ENCODE assay signal across 8 cellular contexts in the genomic region with DNA sequence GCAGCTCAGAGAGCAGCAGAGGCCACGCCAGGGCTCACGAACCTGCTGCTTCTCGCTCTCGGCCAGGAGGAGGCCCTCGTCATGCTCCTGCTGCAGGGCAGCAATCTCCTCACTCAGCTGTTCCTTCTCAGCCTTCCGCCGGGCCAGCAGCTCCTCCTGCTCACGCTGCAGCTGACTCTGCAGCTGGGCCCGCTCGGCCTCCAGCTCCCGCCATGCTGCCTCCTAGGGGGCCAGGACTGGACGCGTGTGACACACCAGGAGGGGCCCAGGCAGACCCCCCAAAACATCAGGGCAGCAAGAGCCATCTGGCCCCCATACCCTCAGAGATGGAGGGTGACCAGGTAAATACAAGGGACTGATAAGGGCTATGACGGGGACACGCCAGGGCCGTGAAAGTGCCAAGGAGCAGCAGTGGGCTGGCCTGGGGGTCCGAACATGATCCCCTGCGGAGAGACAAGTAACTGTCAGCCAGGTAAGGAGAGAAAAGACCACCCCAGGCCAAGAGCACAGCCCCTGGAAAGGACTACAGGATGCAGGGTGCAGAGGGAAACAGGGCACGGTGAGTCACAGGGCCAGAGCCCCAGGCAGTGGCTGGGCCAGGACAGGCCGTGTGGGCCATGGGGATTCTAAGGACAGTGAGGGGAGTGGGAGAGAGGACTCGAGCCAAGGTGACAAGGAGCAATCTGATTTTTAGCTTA. TPM values are rescaled to one million over a fixed set of nuclear protein-coding genes. Genes with fewer than 3 reads are reported as not detected.
DNase-seq lines count a peak whose midpoint lies in the region; ATAC-seq and TF ChIP-seq lines count a peak whose summit lies in the region.
"Not testable (repeated sequence)": the region's sequence is repeated elsewhere in the genome, so short reads cannot be mapped to it uniquely, and the experiment has no call there.

No MANE protein-coding gene starts in this region.

- not testable (repeated sequence) for H2BK15ac ChIP-seq in mesendoderm (replicated peaks; ENCODE audit: low read depth)

- H3K36me3 Mint-ChIP-seq in activated T-cell treated with anti-CD3 and anti-CD28 coated beads, Interleukin-2, amount 50 U/mL, for 24 hours (ENCODE audit: low read depth): not testable (repeated sequence)

- POLR2A ChIA-PET in SK-N-SH (lab: Yijun Ruan, JAX): interaction anchor here (1.4 to 1.5 kb wide), 2 partner anchors 25 to 285 kb away, joined by 4 to 8 read pairs; no protein-coding TSS in a partner anchor

- H3F3A ChIP-seq in SK-N-SH (replicated peaks; ENCODE audit: insufficient read depth): peaks cover 14% of the 10 kb centered on the region

- not testable (repeated sequence) for TF ChIP-seq RAD21 in SK-N-SH (IDR thresholded peaks at IDR 0.05; ENCODE audit: low read length)

- not testable (repeated sequence) for H3K9me3 Mint-ChIP-seq in activated T-cell treated with anti-CD3 and anti-CD28 coated beads, Interleukin-2, amount 50 U/mL, for 24 hours

- H2AK5ac ChIP-seq in mesendoderm (ENCODE audit: low read length): peak overlapping the region; percentile 14

- not testable (repeated sequence) for H4K5ac ChIP-seq in mesendoderm (ENCODE audit: low read length)

- not testable (repeated sequence) for H4K8ac ChIP-seq in mesendoderm (ENCODE audit: low read depth, low read length)

- H2BK120ac ChIP-seq in mesendoderm (ENCODE audit: low read depth, low read length): not testable (repeated sequence)

- TF ChIP-seq CTCF in GM13976 (IDR thresholded peaks at IDR 0.05; ENCODE audit: borderline replicate concordance, control extremely low read depth, extremely low read depth, insufficient read depth, missing control alignments); SK-N-SH (IDR thresholded peaks at IDR 0.05); upper lobe of left lung (IDR thresholded peaks at IDR 0.05): not testable (repeated sequence)

- peaks cover 10 to 40% of the 10 kb centered on the region in 2 experiments for H3K36me3 ChIP-seq in SK-N-SH (replicated peaks in 1 of 2; ENCODE audit: control insufficient read depth in 1 of 2, insufficient read depth in 2 of 2, low read length in 1 of 2)
- not testable (repeated sequence) for H3K36me3 ChIP-seq in mesendoderm (ENCODE audit: control insufficient read depth, insufficient read depth, low read length)
- peaks cover 7 to 56% (median 29%) of the 10 kb centered on the region in 4 donors for H3K36me3 ChIP-seq in upper lobe of left lung

- 92% methylated on average over 21 of the region's 21 CpGs for WGBS in SK-N-SH (ENCODE audit: low lambda C conversion rate)
- WGBS in mesendoderm (ENCODE audit: extremely low coverage, insufficient coverage, low lambda C conversion rate): no CpG with 5 or more reads among the region's 21 CpGs
- WGBS in upper lobe of left lung, 2 donors: 91 to 93% methylated on average over 21 of the region's 21 CpGs

- not testable (repeated sequence) for H3K23ac ChIP-seq in mesendoderm (ENCODE audit: low read length)

- not testable (repeated sequence) for H3K27me3 Mint-ChIP-seq in activated T-cell treated with anti-CD3 and anti-CD28 coated beads, Interleukin-2, amount 50 U/mL, for 24 hours

- H3K79me1 ChIP-seq in mesendoderm (ENCODE audit: low read length): not testable (repeated sequence)

- not testable (repeated sequence) for H3K9me3 ChIP-seq in SK-N-SH, upper lobe of left lung

- H3K4ac ChIP-seq in mesendoderm (ENCODE audit: low read depth, low read length): not testable (repeated sequence)

- H3K79me2 ChIP-seq in SK-N-SH (ENCODE audit: insufficient read depth); mesendoderm (ENCODE audit: control insufficient read depth, insufficient read depth, low read length): not testable (repeated sequence)

- not testable (repeated sequence) for H3K27ac Mint-ChIP-seq in activated T-cell treated with anti-CD3 and anti-CD28 coated beads, Interleukin-2, amount 50 U/mL, for 24 hours

- not testable (repeated sequence) for H3K27me3 ChIP-seq in SK-N-SH (ENCODE audit: insufficient read depth); mesendoderm (ENCODE audit: insufficient read depth, low read length, poor library complexity); upper lobe of left lung

- H3K27ac ChIP-seq in SK-N-SH (ENCODE audit: low read depth in 2 of 2, low read length in 1 of 2); mesendoderm (ENCODE audit: low read depth, low read length); upper lobe of left lung: not testable (repeated sequence)

- H3K56ac ChIP-seq in mesendoderm (ENCODE audit: low read length): peak overlapping the region; percentile 31

- in situ Hi-C loops in GM13976 (cut with MboI; ENCODE audit: low sequenced_read_pairs, unreplicated experiment): loop anchor here (5.0 kb wide), 1 partner anchor 322 kb away; no protein-coding TSS in a partner anchor

- H2BK5ac ChIP-seq in mesendoderm (ENCODE audit: low read length): not testable (repeated sequence)

- not testable (repeated sequence) for H3K4me2 ChIP-seq in SK-N-SH; mesendoderm (ENCODE audit: low read length)

- peak; percentile 56 for DNase-seq in GM13976 (ENCODE audit: low spot score)
- DNase-seq in SK-N-SH: peak; percentile 48
- peak; percentile 36 for DNase-seq in activated T-cell treated with anti-CD3 and anti-CD28 coated beads, Interleukin-2, amount 50 U/mL, for 24 hours
- DNase-seq in cerebellar cortex (ENCODE audit: low spot score): peak; percentile 63
- peak; percentile 76 for DNase-seq in cardiac septum (ENCODE audit: low spot score)
- DNase-seq in mesendoderm: peak; percentile 72
- peak in 6 of 10 donors; percentile 1 to 90 (median 45) for DNase-seq in posterior cingulate gyrus
- DNase-seq in upper lobe of left lung: peak; percentile 24 to 81

- not testable (repeated sequence) for H3K9ac ChIP-seq in SK-N-SH; mesendoderm (ENCODE audit: low read length)

- not testable (repeated sequence) for TF ChIP-seq EP300 in SK-N-SH (IDR thresholded peaks at IDR 0.05; ENCODE audit: borderline replicate concordance in 1 of 2, low read depth in 1 of 2, low read length in 1 of 2); upper lobe of left lung (IDR thresholded peaks at IDR 0.05)

- H2AFZ ChIP-seq in SK-N-SH (ENCODE audit: low read depth): not testable (repeated sequence)

- not testable (repeated sequence) for TF ChIP-seq POLR2A in upper lobe of left lung (IDR thresholded peaks at IDR 0.05)

- H3K4me1 ChIP-seq in SK-N-SH (ENCODE audit: control insufficient read depth in 1 of 2, insufficient read depth in 2 of 2, low read depth in 1 of 2, low read length in 1 of 2); mesendoderm (ENCODE audit: control insufficient read depth, low read depth, low read length); upper lobe of left lung: not testable (repeated sequence)

- CTCF ChIA-PET in SK-N-SH (lab: Yijun Ruan, JAX): interaction anchor here (0.6 to 10.5 kb wide), 8 partner anchors 7 to 326 kb away, joined by 3 to 130 read pairs (median 4); a partner anchor contains a TSS

- not testable (repeated sequence) for H3K4me1 Mint-ChIP-seq in activated T-cell treated with anti-CD3 and anti-CD28 coated beads, Interleukin-2, amount 50 U/mL, for 24 hours (ENCODE audit: low read depth)

- intact Hi-C loops in cardiac septum (cut with DNase I); posterior cingulate gyrus (cut with DNase I): not testable (repeated sequence)

- not testable (repeated sequence) for H3K4me3 ChIP-seq in SK-N-SH (ENCODE audit: low read depth in 2 of 2, low read length in 1 of 2); mesendoderm (ENCODE audit: low read length); upper lobe of left lung

- not testable (repeated sequence) for H4K20me1 ChIP-seq in SK-N-SH (ENCODE audit: insufficient read depth)

- not testable (repeated sequence) for H3K9me2 ChIP-seq in SK-N-SH

- ATAC-seq in upper lobe of left lung (ENCODE audit: low FRiP score in 2 of 2): peak in 1 of 2 donors; percentile 1

- H3K4me3 Mint-ChIP-seq in activated T-cell treated with anti-CD3 and anti-CD28 coated beads, Interleukin-2, amount 50 U/mL, for 24 hours: not testable (repeated sequence)

- not testable (repeated sequence) for H3K18ac ChIP-seq in mesendoderm (ENCODE audit: low read length)

RNA-seq across cellular contexts. Expression of a gene that starts 6.6 kb away (rescaled TPM):
- 29.8 and 39.7 TPM in 2 replicates for polyA plus RNA-seq in SK-N-SH (2012; rRNA removed)
- polyA plus RNA-seq in SK-N-SH (2012; cell fraction: cytosol; rRNA removed): 27.4 and 29.8 TPM in 2 replicates
- 42.5 and 61.4 TPM in 2 replicates for polyA plus RNA-seq in SK-N-SH (2012; cell fraction: nucleus; rRNA removed)
- total RNA-seq in cardiac septum: 12.6 TPM
- 10.4 TPM for polyA plus RNA-seq in mesendoderm (2013, experiment 1 of 2)
- polyA plus RNA-seq in mesendoderm (2013, experiment 2 of 2): 10.7 TPM
- total RNA-seq in upper lobe of left lung: 10 to 100 TPM; 31.6 to 81.7 (median 34.3) TPM

RNA-seq across cellular contexts. Expression of a gene that starts 46.8 kb away (rescaled TPM):
- not detected in 2 replicates for polyA plus RNA-seq in SK-N-SH (2012; rRNA removed)
- polyA plus RNA-seq in SK-N-SH (2012; cell fraction: cytosol; rRNA removed): not detected in 2 replicates
- polyA plus RNA-seq in SK-N-SH (2012; cell fraction: nucleus; rRNA removed): not detected in 2 replicates
- 6,195 TPM for total RNA-seq in cardiac septum
- not detected for polyA plus RNA-seq in mesendoderm (2013, experiment 1 of 2)
- not detected for polyA plus RNA-seq in mesendoderm (2013, experiment 2 of 2)
- total RNA-seq in upper lobe of left lung: over 10,000 TPM in 1 of 6 donors, 1,000 to 10,000 TPM in 2, under 1 TPM in 3; under 0.01 to 14,413 (median 1,360) TPM
